In genomic region chrX:129637217-129638109, GRCh38 we compare ENCODE assay signal across 8 cellular contexts. TPM values are rescaled to one million over a fixed set of nuclear protein-coding genes. Genes with fewer than 3 reads are reported as not detected.
DNase-seq lines count a peak whose midpoint lies in the region; ATAC-seq and TF ChIP-seq lines count a peak whose summit lies in the region.

No MANE protein-coding gene starts in this region.

- TF ChIP-seq RAD21 in liver (IDR thresholded peaks at IDR 0.05): peak; percentile 84 to 87

- H3K9ac ChIP-seq in liver (ENCODE audit: low read depth in 1 of 2, low read length in 2 of 2): no peak overlapping the region

- H3K4me3 ChIP-seq in liver (ENCODE audit: low read depth in 1 of 3, low read length in 3 of 3): no peak overlapping the region

- TF ChIP-seq CTCF in liver (IDR thresholded peaks at IDR 0.05; ENCODE audit: low read depth, low read length, missing input control): peak; percentile 83

- no peak for ATAC-seq in HG02973 (IDR thresholded peaks at IDR 0.05; ENCODE audit: unreplicated experiment)

- peaks cover 0 to 5% (median 1%) of the 10 kb centered on the region in 4 donors for H3K4me1 ChIP-seq in liver (ENCODE audit: control insufficient read depth in 4 of 4, insufficient read depth in 4 of 4, low read length in 3 of 4)

- H3K27ac ChIP-seq in liver (ENCODE audit: low read depth in 1 of 2, low read length in 2 of 2): no peak overlapping the region

- H3K9me3 ChIP-seq in liver (ENCODE audit: control insufficient read depth in 4 of 4, low read length in 3 of 4): peaks cover 0 to 8% (median 0%) of the 10 kb centered on the region in 4 donors

- peak; percentile 50 for DNase-seq in Daoy (ENCODE audit: low read depth)
- peak; percentile 13 for DNase-seq in GOT3 (lab: John Stamatoyannopoulos, UW)
- peak; percentile 8 for DNase-seq in NCI-H2029 treated with DMSO at 0.1 percent for 48 hours (lab: John Stamatoyannopoulos, UW)
- peak; percentile 59 for DNase-seq in activated CD4-positive, alpha-beta T cell treated with anti-CD3 and anti-CD28 coated beads for 1 hour
- DNase-seq in cerebellar cortex (ENCODE audit: low spot score): peak; percentile 75
- DNase-seq in stimulated activated CD4-positive, alpha-beta T cell treated with anti-CD3 and anti-CD28 coated beads, Interleukin-4, amount 100 ng/mL, for 4 hours: peak; percentile 60 to 63

- H3K36me3 ChIP-seq in liver (ENCODE audit: control insufficient read depth in 4 of 4, insufficient read depth in 3 of 4, low read depth in 1 of 4, low read length in 3 of 4): no peaks in the 10 kb centered on the region

- no peaks in the 10 kb centered on the region for H3K27me3 ChIP-seq in liver (ENCODE audit: control insufficient read depth in 4 of 4, insufficient read depth in 4 of 4, low read length in 3 of 4)

- 24% methylated on average over 13 of the region's 13 CpGs for WGBS in liver

TF ChIP-seq in liver, 16 proteins besides CTCF, POLR2A, EP300 and RAD21:
- no peak for TF ChIP-seq MAX (IDR thresholded peaks at IDR 0.05)
- TF ChIP-seq EGR1 (IDR thresholded peaks at IDR 0.05; ENCODE audit: low read depth in 2 of 2): no peak

RNA-seq across cellular contexts. Expression of gene APLN, which starts 17.3 kb away (rescaled TPM):
- 0.34 and 1.1 TPM in 2 replicates for total RNA-seq in Daoy (2014; rRNA removed; shearing (Covaris generic))
- under 1 TPM in 1 of 2 donors, not detected in 1; 0.19 TPM for total RNA-seq in liver
- polyA plus RNA-seq in liver: under 1 TPM in 1 of 2 donors, not detected in 1; 0.33 TPM

Comparison
In these comparisons a context has a peak if more than half of its experiments do, and no peak if none do; other contexts are left out.
1. DNase-seq: peak in every context shown above with its lines; median percentile 75 in cerebellar cortex; 62 in stimulated activated CD4-positive, alpha-beta T cell treated with anti-CD3 and anti-CD28 coated beads, Interleukin-4, amount 100 ng/mL, for 4 hours; 59 in activated CD4-positive, alpha-beta T cell treated with anti-CD3 and anti-CD28 coated beads for 1 hour; 50 in Daoy; 13 in GOT3; 8 in NCI-H2029 treated with DMSO at 0.1 percent for 48 hours.